ENCODE assay signal across 8 cellular contexts in the genomic region with DNA sequence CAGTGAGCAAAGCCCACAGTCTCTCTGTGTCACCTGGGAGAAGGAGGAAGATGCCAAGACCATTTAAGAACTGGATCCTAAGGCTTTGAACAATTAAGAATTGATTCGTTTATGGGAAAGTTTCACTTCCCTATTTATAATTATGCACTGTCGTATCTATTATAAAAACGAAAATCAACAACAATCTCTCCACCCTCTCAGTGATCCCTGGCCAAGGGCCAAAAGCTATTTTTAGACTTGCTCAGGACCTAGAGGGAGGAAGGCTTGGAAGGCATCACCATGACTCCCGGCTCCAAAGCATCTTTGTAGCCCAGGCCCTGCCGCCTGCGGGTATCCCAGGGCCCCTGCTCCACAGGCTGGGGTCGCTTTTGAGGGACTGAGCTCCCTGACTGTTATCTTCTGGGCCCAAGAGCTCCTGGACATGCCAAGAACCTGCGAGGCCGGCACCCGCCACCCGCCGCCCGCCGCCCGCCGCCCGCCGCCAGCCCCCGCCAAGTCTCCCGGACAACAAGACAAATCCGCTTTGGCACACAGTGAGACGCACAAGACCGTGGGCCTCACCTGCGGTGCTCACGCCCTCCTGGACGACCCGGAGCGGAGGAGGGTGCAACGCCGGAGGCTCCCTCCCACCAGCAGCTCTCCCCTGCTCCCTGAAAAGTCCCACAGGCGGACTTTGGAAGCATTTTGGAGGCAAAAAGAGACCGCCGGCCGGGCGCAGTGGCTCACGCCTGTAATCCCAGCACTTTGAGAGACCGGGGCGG. TPM values are rescaled to one million over a fixed set of nuclear protein-coding genes. Genes with fewer than 3 reads are reported as not detected.
DNase-seq lines count a peak whose midpoint lies in the region; ATAC-seq and TF ChIP-seq lines count a peak whose summit lies in the region.

No MANE protein-coding gene starts in this region.

- H3K36me3 Mint-ChIP-seq in CD8-positive, alpha-beta memory T cell: peaks cover 0 to 2% (median 0%) of the 10 kb centered on the region in 3 donors
- no peaks in the 10 kb centered on the region for H3K36me3 Mint-ChIP-seq in activated CD8-positive, alpha-beta T cell treated with anti-CD3 and anti-CD28 coated beads, Interleukin-2, amount 10 ng/mL, durations not matched to agents 7 days and 5 days (ENCODE audit: low read depth)

- no peak for TF ChIP-seq CTCF in left ventricle myocardium inferior (IDR thresholded peaks at IDR 0.05; ENCODE audit: borderline replicate concordance)

- POLR2A ChIA-PET in CD8-positive, alpha-beta memory T cell (lab: Charles Lee): no interaction called here
- POLR2A ChIA-PET in activated CD8-positive, alpha-beta T cell treated with anti-CD3 and anti-CD28 coated beads, Interleukin-2, amount 10 ng/mL, durations not matched to agents 7 days and 5 days (lab: Charles Lee): no interaction called here

- intact Hi-C loops in left ventricle myocardium inferior (cut with micrococcal nuclease): no loop called here

- H3K4me3 ChIP-seq in CD8-positive, alpha-beta memory T cell (ENCODE audit: low read length): no peak overlapping the region
- H3K4me3 ChIP-seq in left ventricle myocardium inferior: peak overlapping the region; percentile 76

- ATAC-seq in activated CD8-positive, alpha-beta T cell treated with anti-CD3 and anti-CD28 coated beads, Interleukin-2, amount 10 ng/mL, durations not matched to agents 7 days and 5 days: no peak
- ATAC-seq in GM18858 (IDR thresholded peaks at IDR 0.05; ENCODE audit: unreplicated experiment) (no peak), GM19467 (IDR thresholded peaks at IDR 0.05; ENCODE audit: unreplicated experiment) (no peak)

- H3K4me3 Mint-ChIP-seq in CD8-positive, alpha-beta memory T cell: peak overlapping the region in 6 of 7 donors; percentile 59 to 83 (median 62)
- H3K4me3 Mint-ChIP-seq in activated CD8-positive, alpha-beta T cell treated with anti-CD3 and anti-CD28 coated beads, Interleukin-2, amount 10 ng/mL, durations not matched to agents 7 days and 5 days: peak overlapping the region; percentile 63

- H3K4me1 Mint-ChIP-seq in CD8-positive, alpha-beta memory T cell: peaks cover 0 to 4% (median 0%) of the 10 kb centered on the region in 3 donors
- H3K4me1 Mint-ChIP-seq in activated CD8-positive, alpha-beta T cell treated with anti-CD3 and anti-CD28 coated beads, Interleukin-2, amount 10 ng/mL, durations not matched to agents 7 days and 5 days (ENCODE audit: low read depth): peaks cover 9% of the 10 kb centered on the region

- H3K36me3 ChIP-seq in CD8-positive, alpha-beta memory T cell (ENCODE audit: insufficient read depth, low read length): no peaks in the 10 kb centered on the region
- H3K36me3 ChIP-seq in left ventricle myocardium inferior: no peaks in the 10 kb centered on the region

- H3K4me1 ChIP-seq in CD8-positive, alpha-beta memory T cell (ENCODE audit: insufficient read depth, low read length): no peaks in the 10 kb centered on the region
- peaks cover 25% of the 10 kb centered on the region for H3K4me1 ChIP-seq in left ventricle myocardium inferior

- no peak for DNase-seq in CD8-positive, alpha-beta memory T cell
- peak; percentile 52 for DNase-seq in LoVo (ENCODE audit: low spot score)
- no peak for DNase-seq in activated CD8-positive, alpha-beta T cell treated with anti-CD3 and anti-CD28 coated beads, Interleukin-2, amount 10 ng/mL, durations not matched to agents 7 days and 5 days
- no peak for DNase-seq in left ventricle myocardium inferior
- DNase-seq in renal cortical epithelial cell (ENCODE audit: low read depth): peak; percentile 50
- DNase-seq in NK-92 treated with Interleukin-12 subunit alpha and Interleukin-12 subunit beta, amount 100 ng/mL, for 24 hours (lab: John Stamatoyannopoulos, UW): no peak

- peaks cover 28 to 30% of the 10 kb centered on the region in 2 donors for H3K27me3 Mint-ChIP-seq in CD8-positive, alpha-beta memory T cell
- H3K27me3 Mint-ChIP-seq in activated CD8-positive, alpha-beta T cell treated with anti-CD3 and anti-CD28 coated beads, Interleukin-2, amount 10 ng/mL, durations not matched to agents 7 days and 5 days (ENCODE audit: low read depth): peaks cover 24% of the 10 kb centered on the region

- H3K27ac ChIP-seq in CD8-positive, alpha-beta memory T cell (ENCODE audit: low read depth, low read length): no peak overlapping the region
- H3K27ac ChIP-seq in left ventricle myocardium inferior (replicated peaks): no peak overlapping the region

- H3K9me3 ChIP-seq in CD8-positive, alpha-beta memory T cell (ENCODE audit: low read length): no peaks in the 10 kb centered on the region
- H3K9me3 ChIP-seq in left ventricle myocardium inferior (replicated peaks): no peaks in the 10 kb centered on the region

- H3K27me3 ChIP-seq in CD8-positive, alpha-beta memory T cell (ENCODE audit: insufficient read depth, low read length, poor library complexity, severe bottlenecking): no peaks in the 10 kb centered on the region
- H3K27me3 ChIP-seq in left ventricle myocardium inferior (ENCODE audit: low read depth): peaks cover 49% of the 10 kb centered on the region

- CTCF ChIA-PET in CD8-positive, alpha-beta memory T cell (lab: Charles Lee): interaction anchor here (0.6 kb wide), 1 partner anchor 457 kb away, joined by 3 read pairs; no protein-coding TSS in a partner anchor
- CTCF ChIA-PET in activated CD8-positive, alpha-beta T cell treated with anti-CD3 and anti-CD28 coated beads, Interleukin-2, amount 10 ng/mL, durations not matched to agents 7 days and 5 days (lab: Charles Lee): no interaction called here

- peaks cover 0 to 2% (median 0%) of the 10 kb centered on the region in 5 donors for H3K9me3 Mint-ChIP-seq in CD8-positive, alpha-beta memory T cell
- H3K9me3 Mint-ChIP-seq in activated CD8-positive, alpha-beta T cell treated with anti-CD3 and anti-CD28 coated beads, Interleukin-2, amount 10 ng/mL, durations not matched to agents 7 days and 5 days (ENCODE audit: insufficient read depth): no peaks in the 10 kb centered on the region

- H3K27ac Mint-ChIP-seq in CD8-positive, alpha-beta memory T cell: no peak overlapping the region
- H3K27ac Mint-ChIP-seq in activated CD8-positive, alpha-beta T cell treated with anti-CD3 and anti-CD28 coated beads, Interleukin-2, amount 10 ng/mL, durations not matched to agents 7 days and 5 days: no peak overlapping the region

RNA-seq across cellular contexts. Expression of gene RHPN2, which starts 1.2 kb away (rescaled TPM):
- 1 to 10 TPM; 1.1 to 2.0 TPM for total RNA-seq in CD8-positive, alpha-beta memory T cell
- polyA plus RNA-seq in CD8-positive, alpha-beta memory T cell: 0.32 TPM
- 1 to 10 TPM; 2.5 to 3.0 TPM for total RNA-seq in activated CD8-positive, alpha-beta T cell treated with anti-CD3 and anti-CD28 coated beads, Interleukin-2, amount 10 ng/mL, durations not matched to agents 7 days and 5 days
- total RNA-seq in left ventricle myocardium inferior (1.0 TPM), renal cortical epithelial cell (46.5 and 92.1 TPM in 2 replicates)

RNA-seq across cellular contexts. Expression of gene GPATCH1, which starts 17.4 kb away (rescaled TPM):
- total RNA-seq in CD8-positive, alpha-beta memory T cell: 10 to 100 TPM; 11.5 to 13.7 TPM
- polyA plus RNA-seq in CD8-positive, alpha-beta memory T cell: 6.7 TPM
- 10 to 100 TPM; 12.7 to 13.6 TPM for total RNA-seq in activated CD8-positive, alpha-beta T cell treated with anti-CD3 and anti-CD28 coated beads, Interleukin-2, amount 10 ng/mL, durations not matched to agents 7 days and 5 days
- total RNA-seq in left ventricle myocardium inferior (6.2 TPM), renal cortical epithelial cell (4.2 and 8.3 TPM in 2 replicates)

Comparison
In these comparisons a context has a peak if more than half of its experiments do, and no peak if none do; other contexts are left out.
1. DNase-seq: peak in LoVo (single experiment) and renal cortical epithelial cell (single experiment); none in CD8-positive, alpha-beta memory T cell (0 of 5), activated CD8-positive, alpha-beta T cell treated with anti-CD3 and anti-CD28 coated beads, Interleukin-2, amount 10 ng/mL, durations not matched to agents 7 days and 5 days (single experiment), left ventricle myocardium inferior (single experiment) and NK-92 treated with Interleukin-12 subunit alpha and Interleukin-12 subunit beta, amount 100 ng/mL, for 24 hours (single experiment).
2. RNA of gene RHPN2, which starts 1.2 kb away (total RNA-seq): 46.5 to 92.1 TPM in renal cortical epithelial cell; 2.5 to 3.0 TPM in activated CD8-positive, alpha-beta T cell treated with anti-CD3 and anti-CD28 coated beads, Interleukin-2, amount 10 ng/mL, durations not matched to agents 7 days and 5 days, 1.1 to 2.0 TPM in CD8-positive, alpha-beta memory T cell and 1.0 TPM in left ventricle myocardium inferior (single experiment); every median in the first group is over 10 times any median in the second.